8 cellular contexts compared by ENCODE assay signal in the genomic region with DNA sequence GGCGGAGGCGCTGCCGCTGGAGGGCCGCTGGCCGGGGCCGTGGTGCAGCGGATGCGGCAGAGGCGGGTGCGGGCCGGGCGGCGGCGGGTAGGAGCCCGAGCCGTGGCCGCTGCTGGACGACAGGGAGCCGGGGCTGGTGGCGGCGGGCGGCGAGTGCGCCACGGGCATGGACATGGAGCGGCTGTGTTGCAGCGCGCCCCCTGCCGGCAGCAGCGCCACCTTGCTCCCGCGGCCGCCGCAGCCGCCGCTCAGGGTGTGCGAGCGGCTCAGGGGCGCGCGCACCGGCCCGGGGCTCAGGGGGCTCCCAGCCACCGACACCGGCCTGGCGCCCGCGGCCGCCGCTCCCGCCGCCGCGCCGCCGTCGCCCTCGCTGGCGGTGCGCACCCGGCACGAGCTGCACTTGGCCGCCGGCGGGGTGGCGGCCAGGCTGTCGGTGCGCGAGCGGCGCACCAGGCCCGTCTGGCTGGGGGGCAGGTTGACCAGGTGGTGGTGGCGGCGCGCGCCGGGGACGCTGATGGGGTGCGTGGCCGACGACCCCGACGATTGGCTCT. TPM values are rescaled to one million over a fixed set of nuclear protein-coding genes. Genes with fewer than 3 reads are reported as not detected.
DNase-seq lines count a peak whose midpoint lies in the region; ATAC-seq, FAIRE-seq and TF ChIP-seq lines count a peak whose summit lies in the region.

No MANE protein-coding gene starts in this region.

- FAIRE-seq in D721Med (lab: Jason Lieb, UNC) = no peak

- TF ChIP-seq POLR2A in NB4 (IDR thresholded peaks at IDR 0.05; ENCODE audit: extremely low read depth, insufficient read length) = no peak

- H3K36me3 Mint-ChIP-seq in immature natural killer cell = peaks cover 0 to 7% (median 3%) of the 10 kb centered on the region in 3 donors

- peak overlapping the region; percentile 51 to 78 (median 73) for H3K4me3 Mint-ChIP-seq in immature natural killer cell

- TF ChIP-seq CTCF in D721Med (IDR thresholded peaks at IDR 0.05; ENCODE audit: insufficient read depth, missing control alignments) (peak; percentile 60), NB4 (IDR thresholded peaks at IDR 0.05; ENCODE audit: low read depth, low read length) (peak; percentile 37), WI38 (IDR thresholded peaks at IDR 0.05; ENCODE audit: low read depth, low read length) (peak; percentile 20; the same call in 1 of the 2 replicates)

- ATAC-seq in GM21423 (IDR thresholded peaks at IDR 0.05; ENCODE audit: unreplicated experiment) = no peak
- no peak for ATAC-seq in GM19467 (IDR thresholded peaks at IDR 0.05; ENCODE audit: unreplicated experiment)

- H3K4me3 ChIP-seq in NB4 (ENCODE audit: low read depth, low read length) = peak overlapping the region; percentile 68
- H3K4me3 ChIP-seq in WI38 (ENCODE audit: low read depth, low read length) = peak overlapping the region; percentile 58
- peak overlapping the region; percentile 42 to 86 (median 77) for H3K4me3 ChIP-seq in skin epidermis

- no peaks in the 10 kb centered on the region for H3K9me3 Mint-ChIP-seq in immature natural killer cell

- H3K27ac Mint-ChIP-seq in immature natural killer cell = peak overlapping the region in 1 of 6 donors; percentile 28

- peaks cover 16 to 45% (median 27%) of the 10 kb centered on the region in 3 donors for H3K27me3 Mint-ChIP-seq in immature natural killer cell (ENCODE audit: low read depth in 3 of 3)

- DNase-seq in D721Med (ENCODE audit: insufficient read length, low spot score) (no peak), NB4 (ENCODE audit: low read depth) (peak; percentile 92), cerebellar cortex (ENCODE audit: low spot score) (peak; percentile 55), immature natural killer cell (peak; percentile 67 to 76 (median 68))

- H3K4me1 Mint-ChIP-seq in immature natural killer cell = peaks cover 19 to 20% of the 10 kb centered on the region in 2 donors

- H3K27ac ChIP-seq in skin epidermis = peak overlapping the region in 10 of 21 experiments; percentile 25 to 91 (median 60)

RNA-seq across cellular contexts. Expression of a gene that starts 1.7 kb away (rescaled TPM):
- 1 to 10 TPM in 2 of 3 donors, under 1 TPM in 1; 0.57 to 2.6 (median 2.5) TPM for polyA plus RNA-seq in immature natural killer cell
